ENCODE assay signal across 8 cellular contexts in genomic region chr2:86563650-86564061, GRCh38. TPM values are rescaled to one million over a fixed set of nuclear protein-coding genes. Genes with fewer than 3 reads are reported as not detected.
DNase-seq lines count a peak whose midpoint lies in the region; ATAC-seq and TF ChIP-seq lines count a peak whose summit lies in the region.

No MANE protein-coding gene starts in this region.

- no peaks in the 10 kb centered on the region for H3F3A ChIP-seq in OCI-LY1 (ENCODE audit: insufficient read depth, low read length)

- no peak for TF ChIP-seq CTCF in OCI-LY1 (IDR thresholded peaks at IDR 0.05; ENCODE audit: low read length)

- H4K20me1 ChIP-seq in OCI-LY1 (ENCODE audit: insufficient read depth, low read length): no peaks in the 10 kb centered on the region

- no peaks in the 10 kb centered on the region for H3K27me3 ChIP-seq in CD4-positive, alpha-beta memory T cell (ENCODE audit: insufficient read depth, low read length)
- H3K27me3 ChIP-seq in OCI-LY1 (ENCODE audit: insufficient read depth, low read length): no peaks in the 10 kb centered on the region
- H3K27me3 ChIP-seq in effector memory CD4-positive, alpha-beta T cell (replicated peaks; ENCODE audit: control insufficient read depth, insufficient read depth, low read length, poor library complexity, severe bottlenecking): no peaks in the 10 kb centered on the region
- no peaks in the 10 kb centered on the region for H3K27me3 ChIP-seq in neuron (ENCODE audit: insufficient read depth, low read length)

- H3K4me3 Mint-ChIP-seq in CD4-positive, alpha-beta memory T cell: peak overlapping the region; percentile 95 to 98 (median 98)

- H3K4me1 Mint-ChIP-seq in CD4-positive, alpha-beta memory T cell: peaks cover 0 to 37% (median 30%) of the 10 kb centered on the region in 4 donors

- peaks cover 12% of the 10 kb centered on the region for H3K79me2 ChIP-seq in OCI-LY1 (ENCODE audit: insufficient read depth, low read length)

- ATAC-seq in GM21447 (IDR thresholded peaks at IDR 0.05; ENCODE audit: unreplicated experiment): no peak

- POLR2A ChIA-PET in CD4-positive, alpha-beta memory T cell (lab: Charles Lee; ENCODE audit: partially characterized antibody): interaction anchor here (0.5 to 6.1 kb wide), 7 partner anchors 9 to 122 kb away, joined by 3 to 61 read pairs (median 39); partner anchors contain the start of gene KDM3A

- H3K4me3 ChIP-seq in CD4-positive, alpha-beta memory T cell (ENCODE audit: low read length in 2 of 2): peak overlapping the region; percentile 85 to 91
- H3K4me3 ChIP-seq in OCI-LY1 (ENCODE audit: low read depth, low read length, poor library complexity, severe bottlenecking) (peak overlapping the region; percentile 84), neuron (ENCODE audit: low read length) (peak overlapping the region; percentile 87)
- H3K4me3 ChIP-seq in effector memory CD4-positive, alpha-beta T cell (ENCODE audit: insufficient read depth, low read depth, low read length, poor library complexity, severe bottlenecking): peak overlapping the region; percentile 87

- H3K9me3 Mint-ChIP-seq in CD4-positive, alpha-beta memory T cell: no peaks in the 10 kb centered on the region

- peak overlapping the region; percentile 94 to 99 (median 99) for H3K27ac Mint-ChIP-seq in CD4-positive, alpha-beta memory T cell

- no peaks in the 10 kb centered on the region for H3K36me3 ChIP-seq in CD4-positive, alpha-beta memory T cell (ENCODE audit: insufficient read depth, low read length)
- H3K36me3 ChIP-seq in OCI-LY1 (ENCODE audit: insufficient read depth, low read length): peaks cover 4% of the 10 kb centered on the region; the same call in 1 of the 2 replicates
- no peaks in the 10 kb centered on the region for H3K36me3 ChIP-seq in effector memory CD4-positive, alpha-beta T cell (ENCODE audit: control insufficient read depth, insufficient read depth, low read length)
- peaks cover 7% of the 10 kb centered on the region for H3K36me3 ChIP-seq in neuron (ENCODE audit: insufficient read depth, low read length)

- H3K4me2 ChIP-seq in OCI-LY1 (ENCODE audit: low read length): peak overlapping the region; percentile 92

- peak overlapping the region; percentile 88; the same call in 1 of the 2 replicates for H3K9ac ChIP-seq in OCI-LY1 (ENCODE audit: low read length)

- intact Hi-C loops in CD4-positive, alpha-beta memory T cell (cut with micrococcal nuclease): loop anchor here (1.0 to 5.0 kb wide), 5 partner anchors 10 to 366 kb away; partner anchors contain the start of genes IMMT, MRPL35 and RNF103

- H2AFZ ChIP-seq in OCI-LY1 (ENCODE audit: low read length) (peak overlapping the region; percentile 39), neuron (ENCODE audit: low read depth, low read length) (peak overlapping the region; percentile 78)

- H3K27me3 Mint-ChIP-seq in CD4-positive, alpha-beta memory T cell: peaks cover 0 to 4% of the 10 kb centered on the region in 2 donors

- H3K27ac ChIP-seq in CD4-positive, alpha-beta memory T cell (ENCODE audit: low read depth, low read length): peak overlapping the region; percentile 99
- H3K27ac ChIP-seq in OCI-LY1 (ENCODE audit: low read depth, low read length, poor library complexity, severe bottlenecking): peak overlapping the region; percentile 91
- H3K27ac ChIP-seq in effector memory CD4-positive, alpha-beta T cell (ENCODE audit: insufficient read depth, low read length, poor library complexity, severe bottlenecking): peak overlapping the region; percentile 98

- H3K9me2 ChIP-seq in OCI-LY1 (ENCODE audit: low read depth, low read length): no peaks in the 10 kb centered on the region

- H3K9me3 ChIP-seq in CD4-positive, alpha-beta memory T cell (ENCODE audit: control insufficient read depth in 1 of 2, low read length in 2 of 2): no peaks in the 10 kb centered on the region
- peaks cover 5% of the 10 kb centered on the region for H3K9me3 ChIP-seq in OCI-LY1 (ENCODE audit: low read length)
- H3K9me3 ChIP-seq in effector memory CD4-positive, alpha-beta T cell (ENCODE audit: control insufficient read depth, low read length): no peaks in the 10 kb centered on the region
- no peaks in the 10 kb centered on the region for H3K9me3 ChIP-seq in neuron (ENCODE audit: low read length)

- DNase-seq in CD4-positive, alpha-beta memory T cell: no peak
- no peak for DNase-seq in effector memory CD4-positive, alpha-beta T cell
- DNase-seq in NCI-H226 (no peak), cerebellar cortex (ENCODE audit: low spot score) (no peak)
- no peak for DNase-seq in stimulated activated naive CD4-positive, alpha-beta T cell treated with Interleukin-2 at 50 U/mL for 16 hours (lab: John Stamatoyannopoulos, UW)

- CTCF ChIA-PET in CD4-positive, alpha-beta memory T cell (lab: Charles Lee; ENCODE audit: partially characterized antibody): interaction anchor here (1.4 to 1.5 kb wide), 2 partner anchors 45 to 54 kb away, joined by 5 read pairs; no protein-coding TSS in a partner anchor

- peaks cover 0 to 17% of the 10 kb centered on the region in 2 donors for H3K36me3 Mint-ChIP-seq in CD4-positive, alpha-beta memory T cell

- H3K4me1 ChIP-seq in CD4-positive, alpha-beta memory T cell (ENCODE audit: insufficient read depth, low read length): peaks cover 38% of the 10 kb centered on the region
- peaks cover 21% of the 10 kb centered on the region for H3K4me1 ChIP-seq in OCI-LY1 (ENCODE audit: insufficient read depth, low read length, severe bottlenecking)
- peaks cover 5% of the 10 kb centered on the region for H3K4me1 ChIP-seq in effector memory CD4-positive, alpha-beta T cell (ENCODE audit: control insufficient read depth, insufficient read depth, low read length, poor library complexity, severe bottlenecking)
- peaks cover 17% of the 10 kb centered on the region for H3K4me1 ChIP-seq in neuron (ENCODE audit: insufficient read depth, low read length)

RNA-seq across cellular contexts. Expression of gene CHMP3, which starts 0.4 kb away (rescaled TPM):
- 10 to 100 TPM; 83.3 to 83.6 TPM for total RNA-seq in CD4-positive, alpha-beta memory T cell
- 10 to 100 TPM; 78.5 to 81.3 TPM for polyA plus RNA-seq in CD4-positive, alpha-beta memory T cell
